Comparison of ENCODE assay signal across 1 cellular context in genomic region chr1:32062867-32063230, GRCh38.
TF ChIP-seq lines count a peak whose summit lies in the region.

No MANE protein-coding gene starts in this region.

TF ChIP-seq in GM23338, 12 proteins besides CTCF, POLR2A, EP300 and RAD21 (continued from another document):
- TF ChIP-seq REST (IDR thresholded peaks at IDR 0.05; ENCODE audit: unreplicated experiment) = no peak
- no peak for TF ChIP-seq JUNB (IDR thresholded peaks at IDR 0.05; ENCODE audit: unreplicated experiment)
